ENCODE assay signal across 8 cellular contexts in the genomic region with DNA sequence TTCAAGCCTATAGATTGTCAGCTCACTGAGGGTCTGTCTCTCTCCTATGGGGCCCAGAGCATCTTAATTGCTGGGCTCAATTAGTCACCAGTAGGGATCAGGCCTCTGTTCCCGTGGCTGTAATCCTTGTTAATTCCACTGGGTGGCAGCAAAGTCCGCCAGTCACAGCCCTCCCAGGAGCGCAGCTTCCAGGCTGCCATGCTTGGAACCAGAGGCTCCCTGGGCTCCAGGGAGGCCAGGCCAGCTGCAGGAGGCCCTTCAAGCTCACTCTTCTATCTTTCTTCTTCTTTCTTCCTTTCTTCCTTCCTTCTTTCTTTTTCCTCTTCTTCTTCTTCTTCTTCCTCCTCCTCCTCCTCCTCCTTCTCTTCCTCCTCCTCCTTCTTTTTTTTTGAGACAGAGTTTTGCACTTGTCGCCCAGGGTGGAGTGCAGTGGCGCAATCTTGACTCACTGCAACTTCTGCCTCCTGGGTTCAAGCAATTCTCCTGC. TPM values are rescaled to one million over a fixed set of nuclear protein-coding genes. Genes with fewer than 3 reads are reported as not detected.
DNase-seq lines count a peak whose midpoint lies in the region; ATAC-seq lines count a peak whose summit lies in the region.

No MANE protein-coding gene starts in this region.

- peaks cover 11% of the 10 kb centered on the region for H3K27me3 Mint-ChIP-seq in memory B cell

- H3K4me3 Mint-ChIP-seq in memory B cell: no peak overlapping the region

- H3K4me1 Mint-ChIP-seq in memory B cell: peaks cover 2% of the 10 kb centered on the region

- H3K36me3 Mint-ChIP-seq in memory B cell: no peaks in the 10 kb centered on the region

- ATAC-seq in HG03442 (IDR thresholded peaks at IDR 0.05; ENCODE audit: unreplicated experiment): peak; percentile 43
- ATAC-seq in memory B cell (ENCODE audit: low read depth): peak; percentile 97
- no peak for ATAC-seq in HG02970 (IDR thresholded peaks at IDR 0.05; ENCODE audit: low FRiP score, unreplicated experiment)

- in situ Hi-C loops in G401 (cut with HindIII; ENCODE audit: low sequenced_read_pairs): no loop called here

- peak; percentile 89 for DNase-seq in G401 (ENCODE audit: low spot score)
- peak; percentile 59 for DNase-seq in NCI-H748 treated with DMSO at 0.1 percent for 48 hours (lab: John Stamatoyannopoulos, UW)
- DNase-seq in activated CD4-positive, alpha-beta T cell treated with anti-CD3 and anti-CD28 coated beads, Interleukin-2, amount 50 U/mL, for 48 hours: peak; percentile 79 to 84
- DNase-seq in effector CD4-positive, alpha-beta T cell: peak; percentile 63
- DNase-seq in memory B cell (ENCODE audit: low spot score in 2 of 2): peak; percentile 79
- peak; percentile 60 for DNase-seq in stimulated activated CD8-positive, alpha-beta memory T cell treated with anti-CD3 and anti-CD28 coated beads, Interleukin-4, amount 100 ng/mL, for 24 hours (ENCODE audit: low read depth)

- H3K9me3 Mint-ChIP-seq in memory B cell: no peaks in the 10 kb centered on the region

- no peak overlapping the region for H3K27ac Mint-ChIP-seq in memory B cell

RNA-seq across cellular contexts. Expression of gene RNU5B-1, which starts 14.4 kb away (rescaled TPM):
- total RNA-seq in G401 (2014; rRNA removed; shearing (Covaris generic)): not detected in 2 replicates

RNA-seq across cellular contexts. Expression of gene RNU5A-1, which starts 23.1 kb away (rescaled TPM):
- total RNA-seq in G401 (2014; rRNA removed; shearing (Covaris generic)): not detected in 2 replicates

RNA-seq across cellular contexts. Expression of gene PARP16, which starts 32.2 kb away (rescaled TPM):
- 6.2 and 6.3 TPM in 2 replicates for total RNA-seq in G401 (2014; rRNA removed; shearing (Covaris generic))

RNA-seq across cellular contexts. Expression of gene IGDCC3, which starts 58.9 kb away (rescaled TPM):
- total RNA-seq in G401 (2014; rRNA removed; shearing (Covaris generic)): 7.9 and 20.1 TPM in 2 replicates
